8 cellular contexts compared by ENCODE assay signal in the genomic region with DNA sequence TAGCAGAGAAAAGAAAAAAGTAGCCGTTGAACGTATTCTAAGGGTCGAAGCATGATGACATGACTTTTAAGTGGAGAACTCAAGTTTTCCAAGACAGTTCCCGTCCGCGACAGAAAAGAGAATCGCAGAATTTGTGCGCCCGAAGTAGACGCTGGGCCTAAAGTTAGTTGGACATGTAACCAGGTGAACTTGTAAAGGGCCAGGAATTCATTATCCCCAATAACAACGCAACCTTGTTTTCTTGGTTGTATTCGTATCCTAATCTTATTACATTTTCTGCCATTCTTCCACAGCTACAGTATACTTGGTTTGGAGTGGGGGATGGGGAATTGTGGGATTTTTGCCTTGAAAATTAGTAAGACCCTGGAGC. TPM values are rescaled to one million over a fixed set of nuclear protein-coding genes. Genes with fewer than 3 reads are reported as not detected.
DNase-seq lines count a peak whose midpoint lies in the region; ATAC-seq and TF ChIP-seq lines count a peak whose summit lies in the region.

No MANE protein-coding gene starts in this region.

- BruUV-seq in Caco-2 (replicated peaks; lab: Mats Ljungman, UMichigan): no TSS peak

- peak overlapping the region; percentile 91 to 96 (median 94) for H3K27ac ChIP-seq in right lobe of liver
- H3K27ac ChIP-seq in thyroid gland: peak overlapping the region; percentile 87 to 91 (median 89)

- H3K4me1 Mint-ChIP-seq in Caco-2 (ENCODE audit: low read depth, unreplicated experiment): peaks cover 28% of the 10 kb centered on the region

- intact Hi-C loops in Caco-2 (cut with micrococcal nuclease; ENCODE audit: unreplicated experiment) (no loop called here), right lobe of liver (cut with DNase I) (no loop called here), thyroid gland (cut with DNase I) (no loop called here)

- POLR2A ChIA-PET in Caco-2 (lab: Charles Lee): interaction anchor here (0.6 to 3.6 kb wide), 23 partner anchors 9 to 1531 kb away, joined by 3 to 76 read pairs (median 8); partner anchors contain the start of genes AHCY, DYNLRB1, EIF2S2 and PIGU

- H3K4me1 ChIP-seq in Caco-2 (peaks cover 26% of the 10 kb centered on the region), right lobe of liver (peaks cover 0 to 44% (median 21%) of the 10 kb centered on the region in 4 donors), thyroid gland (peaks cover 40 to 54% of the 10 kb centered on the region in 2 donors)

- no peak for ATAC-seq in right lobe of liver
- no peak for ATAC-seq in GM18498 (IDR thresholded peaks at IDR 0.05; ENCODE audit: unreplicated experiment)
- no peak for ATAC-seq in HG03139 (IDR thresholded peaks at IDR 0.05; ENCODE audit: unreplicated experiment)

- H3K27me3 ChIP-seq in Caco-2 (replicated peaks; ENCODE audit: control insufficient read depth, insufficient read depth, low read length) (no peaks in the 10 kb centered on the region), right lobe of liver (no peaks in the 10 kb centered on the region), thyroid gland (no peaks in the 10 kb centered on the region)

- H3K27me3 Mint-ChIP-seq in Caco-2 (ENCODE audit: insufficient read depth, unreplicated experiment): no peaks in the 10 kb centered on the region

- H3K36me3 Mint-ChIP-seq in Caco-2 (ENCODE audit: insufficient read depth, unreplicated experiment): peaks cover 46% of the 10 kb centered on the region

- H3K36me3 ChIP-seq in Caco-2 (ENCODE audit: control insufficient read depth, insufficient read depth, low read length) (no peaks in the 10 kb centered on the region), right lobe of liver (peaks cover 0 to under 1% (median 0%) of the 10 kb centered on the region in 4 donors), thyroid gland (no peaks in the 10 kb centered on the region)

- peak overlapping the region; percentile 93 for H3K4me3 ChIP-seq in Caco-2 (ENCODE audit: low read depth, low read length)
- H3K4me3 ChIP-seq in NB4 (ENCODE audit: low read depth, low read length): peak overlapping the region; percentile 74
- H3K4me3 ChIP-seq in right lobe of liver: peak overlapping the region; percentile 69 to 97 (median 95)
- H3K4me3 ChIP-seq in thyroid gland (replicated peaks in 1 of 3): peak overlapping the region; percentile 90 to 100 (median 93)

- TF ChIP-seq CTCF in Caco-2 (IDR thresholded peaks at IDR 0.05; ENCODE audit: insufficient read depth in 1 of 2, low read depth in 1 of 2, low read length in 1 of 2, severe bottlenecking in 1 of 2, unreplicated experiment in 1 of 2) (no peak), NB4 (IDR thresholded peaks at IDR 0.05; ENCODE audit: low read depth, low read length) (no peak), right lobe of liver (IDR thresholded peaks at IDR 0.05) (no peak), thyroid gland (IDR thresholded peaks at IDR 0.05) (no peak), GM10266 (IDR thresholded peaks at IDR 0.05; ENCODE audit: control insufficient read depth, insufficient read depth, low read depth, missing control alignments) (no peak)

- CTCF ChIA-PET in Caco-2 (lab: Charles Lee): interaction anchor here (0.6 to 4.6 kb wide), 9 partner anchors 8 to 274 kb away, joined by 3 to 124 read pairs (median 4); partner anchors contain the start of gene AHCY

- TF ChIP-seq POLR2A in NB4 (IDR thresholded peaks at IDR 0.05; ENCODE audit: extremely low read depth, insufficient read length): no peak
- TF ChIP-seq POLR2A in right lobe of liver (IDR thresholded peaks at IDR 0.05): no peak
- TF ChIP-seq POLR2A in thyroid gland (IDR thresholded peaks at IDR 0.05): no peak

- H3K9me3 ChIP-seq in Caco-2: no peaks in the 10 kb centered on the region
- H3K9me3 ChIP-seq in right lobe of liver: no peaks in the 10 kb centered on the region
- H3K9me3 ChIP-seq in thyroid gland: no peaks in the 10 kb centered on the region

- peak in 1 of 2 experiments; percentile 71 for DNase-seq in Caco-2
- DNase-seq in NB4 (ENCODE audit: low read depth): peak; percentile 35
- DNase-seq in brain pericyte (ENCODE audit: low read depth, low spot score): peak; percentile 8
- DNase-seq in right lobe of liver: no peak
- DNase-seq in thyroid gland: peak in 1 of 2 donors; percentile 29
- DNase-seq in GM10266 (ENCODE audit: extremely low spot score): no peak

- H3K4me3 Mint-ChIP-seq in Caco-2 (ENCODE audit: unreplicated experiment): peak overlapping the region; percentile 81

- 1% methylated on average over 9 of the region's 12 CpGs for WGBS in right lobe of liver (ENCODE audit: insufficient coverage, low coverage, low lambda C conversion rate, missing lambda C conversion rate)
- 2 to 4% methylated on average over 12 of the region's 12 CpGs for WGBS in thyroid gland, 2 donors

- H3K27ac Mint-ChIP-seq in Caco-2 (ENCODE audit: unreplicated experiment): peak overlapping the region; percentile 96

- H3K9me3 Mint-ChIP-seq in Caco-2 (ENCODE audit: unreplicated experiment): no peaks in the 10 kb centered on the region

RNA-seq across cellular contexts. Expression of gene ITCH, which starts 0.9 kb away (rescaled TPM):
- total RNA-seq in Caco-2 (2022): 135 and 138 TPM in 2 replicates
- total RNA-seq in right lobe of liver: 10 to 100 TPM; 32.8 to 71.4 (median 44.1) TPM
- 100 to 1,000 TPM in 1 of 4 donors, 10 to 100 TPM in 3; 67.5 to 120 (median 75.5) TPM for total RNA-seq in thyroid gland

Comparison
In these comparisons a context has a peak if more than half of its experiments do, and no peak if none do; other contexts are left out.
1. DNase-seq: peak in NB4 (single experiment) and brain pericyte (single experiment); none in right lobe of liver (0 of 3) and GM10266 (single experiment).
2. Peak in every context shown above with its lines, with median percentiles within 50 percentile points of each other: H3K4me3 ChIP-seq.